ENCODE assay signal across 12 cellular contexts in the genomic region with DNA sequence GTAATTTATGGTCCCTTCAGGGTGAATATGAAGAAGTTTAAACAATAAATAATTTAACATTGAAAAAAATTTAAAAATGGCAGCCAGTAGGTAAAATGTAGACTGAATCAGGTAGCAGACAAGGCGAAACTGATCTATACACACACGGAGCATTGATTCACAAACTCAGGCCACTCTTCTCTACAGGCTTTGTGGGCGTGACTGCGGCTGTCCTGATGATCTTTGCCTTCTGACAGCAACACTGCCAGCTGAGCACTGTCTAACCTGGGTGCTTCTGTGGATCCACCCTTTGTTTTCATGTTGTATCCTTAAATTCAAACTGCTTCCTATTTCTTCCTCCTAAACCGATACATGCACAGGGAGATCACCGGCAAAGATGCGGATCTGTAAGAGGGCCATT.
"Had no signal": no experiment of that assay in that cellular context is flagged by ENCODE, and none has a peak within 500 bp of the region (broad histone marks: within the 10 kb centered on the region; RNA-seq: fewer than 3 reads in every experiment).

No MANE protein-coding gene starts in this region.

- ATAC-seq: mucosa of descending colon; naive thymus-derived CD8-positive, alpha-beta T cell had no signal

- H3K36me3 ChIP-seq: sigmoid colon had no signal

- H3K36me3 Mint-ChIP-seq: naive thymus-derived CD8-positive, alpha-beta T cell; type B pancreatic cell had no signal

- H3K79me2 ChIP-seq: hepatocyte had no signal

- H3K27ac ChIP-seq: hepatocyte, sigmoid colon, skin epidermis had no signal

- H3K27ac Mint-ChIP-seq: naive thymus-derived CD8-positive, alpha-beta T cell; type B pancreatic cell had no signal

- H3K27me3 ChIP-seq: hepatocyte, sigmoid colon had no signal

- H2AFZ ChIP-seq: hepatocyte had no signal

- H3K9me3 Mint-ChIP-seq: type B pancreatic cell had no signal

- H3K9me3 ChIP-seq: mucosa of descending colon, sigmoid colon had no signal

- H3K4me3 Mint-ChIP-seq: naive thymus-derived CD8-positive, alpha-beta T cell; type B pancreatic cell had no signal

- H3K4me1 Mint-ChIP-seq: naive thymus-derived CD8-positive, alpha-beta T cell had no signal

- H3K4me1 ChIP-seq: sigmoid colon had no signal

- H3K4me3 ChIP-seq: hepatocyte, mucosa of descending colon, sigmoid colon, skin epidermis had no signal

- H3K4me2 ChIP-seq: hepatocyte had no signal

- DNase-seq: effector memory CD4-positive, alpha-beta T cell; foreskin melanocyte; mammary epithelial cell; mucosa of descending colon; naive thymus-derived CD8-positive, alpha-beta T cell; posterior cingulate gyrus; sigmoid colon; stimulated activated CD4-positive, alpha-beta T cell treated with anti-CD3 and anti-CD28 coated beads, Interleukin-2, amount 100 ng/mL, for 48 hours; stimulated activated naive CD4-positive, alpha-beta T cell treated with Interleukin-2 at 50 U/mL for 16 hours had no signal
